In genomic region chr11:33868646-33869461, GRCh38 we compare ENCODE assay signal across 8 cellular contexts. TPM values are rescaled to one million over a fixed set of nuclear protein-coding genes. Genes with fewer than 3 reads are reported as not detected.
DNase-seq lines count a peak whose midpoint lies in the region; ATAC-seq and TF ChIP-seq lines count a peak whose summit lies in the region.

No MANE protein-coding gene starts in this region.

- H3K4me1 Mint-ChIP-seq in neural crest cell, result peaks cover 11% of the 10 kb centered on the region
- peaks cover 10% of the 10 kb centered on the region for H3K4me1 Mint-ChIP-seq in activated CD8-positive, alpha-beta memory T cell treated with anti-CD3 and anti-CD28 coated beads, Interleukin-2, amount 10 ng/mL, durations not matched to agents 7 days and 5 days

- no peak for DNase-seq in effector memory CD4-positive, alpha-beta T cell
- DNase-seq in neural crest cell (ENCODE audit: low read depth, low spot score) (no peak), NOMO-1 (lab: John Stamatoyannopoulos, UW; ENCODE audit: unreplicated experiment in 2 of 2) (no peak), NCI-H1105 (lab: John Stamatoyannopoulos, UW) (no peak), mucosa of gallbladder (ENCODE audit: low spot score) (no peak)
- DNase-seq in activated CD8-positive, alpha-beta memory T cell treated with anti-CD3 and anti-CD28 coated beads, Interleukin-2, amount 10 ng/mL, durations not matched to agents 7 days and 5 days, result no peak

- H3K9me3 Mint-ChIP-seq in neural crest cell, result no peaks in the 10 kb centered on the region
- no peaks in the 10 kb centered on the region for H3K9me3 Mint-ChIP-seq in activated CD8-positive, alpha-beta memory T cell treated with anti-CD3 and anti-CD28 coated beads, Interleukin-2, amount 10 ng/mL, durations not matched to agents 7 days and 5 days (ENCODE audit: low read depth)

- H3K36me3 Mint-ChIP-seq in neural crest cell (ENCODE audit: low read depth), result no peaks in the 10 kb centered on the region
- no peaks in the 10 kb centered on the region for H3K36me3 Mint-ChIP-seq in activated CD8-positive, alpha-beta memory T cell treated with anti-CD3 and anti-CD28 coated beads, Interleukin-2, amount 10 ng/mL, durations not matched to agents 7 days and 5 days

- H3K4me1 ChIP-seq in HUES64 (ENCODE audit: insufficient read depth, low read length), result peaks cover 12% of the 10 kb centered on the region; the same call in 1 of the 2 replicates
- H3K4me1 ChIP-seq in effector memory CD4-positive, alpha-beta T cell (ENCODE audit: control insufficient read depth, insufficient read depth, low read length, poor library complexity, severe bottlenecking), result peaks cover 15% of the 10 kb centered on the region

- ATAC-seq in GM18502 (IDR thresholded peaks at IDR 0.05; ENCODE audit: poor library complexity, unreplicated experiment), result peak; percentile 19
- ATAC-seq in activated CD8-positive, alpha-beta memory T cell treated with anti-CD3 and anti-CD28 coated beads, Interleukin-2, amount 10 ng/mL, durations not matched to agents 7 days and 5 days, result no peak

- peak overlapping the region; percentile 68 for H3K4me3 Mint-ChIP-seq in neural crest cell
- no peak overlapping the region for H3K4me3 Mint-ChIP-seq in activated CD8-positive, alpha-beta memory T cell treated with anti-CD3 and anti-CD28 coated beads, Interleukin-2, amount 10 ng/mL, durations not matched to agents 7 days and 5 days

- H3K36me3 ChIP-seq in HUES64 (ENCODE audit: insufficient read depth, low read length), result no peaks in the 10 kb centered on the region
- H3K36me3 ChIP-seq in effector memory CD4-positive, alpha-beta T cell (ENCODE audit: control insufficient read depth, insufficient read depth, low read length), result no peaks in the 10 kb centered on the region

- no peaks in the 10 kb centered on the region for H3K9me3 ChIP-seq in HUES64 (ENCODE audit: insufficient read depth, low read depth, low read length)
- H3K9me3 ChIP-seq in effector memory CD4-positive, alpha-beta T cell (ENCODE audit: control insufficient read depth, low read length), result no peaks in the 10 kb centered on the region

- peaks cover 91% of the 10 kb centered on the region for H3K27me3 Mint-ChIP-seq in neural crest cell (ENCODE audit: low read depth)
- peaks cover 80% of the 10 kb centered on the region for H3K27me3 Mint-ChIP-seq in activated CD8-positive, alpha-beta memory T cell treated with anti-CD3 and anti-CD28 coated beads, Interleukin-2, amount 10 ng/mL, durations not matched to agents 7 days and 5 days

- CTCF ChIA-PET in activated CD8-positive, alpha-beta memory T cell treated with anti-CD3 and anti-CD28 coated beads, Interleukin-2, amount 10 ng/mL, durations not matched to agents 7 days and 5 days (lab: Charles Lee), result interaction anchor here (0.6 to 2.7 kb wide), 6 partner anchors 11 to 1393 kb away, joined by 3 to 11 read pairs (median 3); no protein-coding TSS in a partner anchor

- peak overlapping the region; percentile 34; the same call in 1 of the 2 replicates for H3K9ac ChIP-seq in HUES64 (ENCODE audit: low read depth, low read length)

- H3K27ac Mint-ChIP-seq in neural crest cell (ENCODE audit: unreplicated experiment), result no peak overlapping the region
- H3K27ac Mint-ChIP-seq in activated CD8-positive, alpha-beta memory T cell treated with anti-CD3 and anti-CD28 coated beads, Interleukin-2, amount 10 ng/mL, durations not matched to agents 7 days and 5 days, result no peak overlapping the region

- under 1% methylated on average over 68 of the region's 68 CpGs for WGBS in HUES64

- no peak for TF ChIP-seq CTCF in neural crest cell (conservative IDR thresholded peaks at IDR 0.05)

- H3K27ac ChIP-seq in HUES64 (ENCODE audit: low read depth, low read length), result no peak overlapping the region
- H3K27ac ChIP-seq in effector memory CD4-positive, alpha-beta T cell (ENCODE audit: insufficient read depth, low read length, poor library complexity, severe bottlenecking), result no peak overlapping the region

- H3K4me3 ChIP-seq in HUES64 (ENCODE audit: low read length), result peak overlapping the region; percentile 70
- H3K4me3 ChIP-seq in effector memory CD4-positive, alpha-beta T cell (ENCODE audit: insufficient read depth, low read depth, low read length, poor library complexity, severe bottlenecking), result peak overlapping the region; percentile 37

- H3K27me3 ChIP-seq in HUES64 (ENCODE audit: insufficient read depth, low read length), result peaks cover 87% of the 10 kb centered on the region
- H3K27me3 ChIP-seq in effector memory CD4-positive, alpha-beta T cell (replicated peaks; ENCODE audit: control insufficient read depth, insufficient read depth, low read length, poor library complexity, severe bottlenecking), result peaks cover 28% of the 10 kb centered on the region

RNA-seq across cellular contexts. Expression of gene LMO2, which starts 23.0 kb away (rescaled TPM):
- polyA plus RNA-seq in HUES64 (2013, experiment 1 of 2), result 1.2 TPM
- polyA plus RNA-seq in HUES64 (2013, experiment 2 of 2), result 1.8 TPM
- 0.49 TPM in 1 of 2 replicates, not detected in the other for total RNA-seq in neural crest cell
- total RNA-seq in activated CD8-positive, alpha-beta memory T cell treated with anti-CD3 and anti-CD28 coated beads, Interleukin-2, amount 10 ng/mL, durations not matched to agents 7 days and 5 days, result not detected
- 26.8 TPM for total RNA-seq in mucosa of gallbladder

Comparison
In these comparisons a context has a peak if more than half of its experiments do, and no peak if none do; other contexts are left out.
1. RNA of gene LMO2, which starts 23.0 kb away (total RNA-seq): 26.8 TPM in mucosa of gallbladder (single experiment); 0.49 TPM in neural crest cell and not detected in activated CD8-positive, alpha-beta memory T cell treated with anti-CD3 and anti-CD28 coated beads, Interleukin-2, amount 10 ng/mL, durations not matched to agents 7 days and 5 days; every median in the first group is over 10 times any median in the second.